8 cellular contexts compared by ENCODE assay signal in genomic region chr9:35114113-35114847, GRCh38.
DNase-seq lines count a peak whose midpoint lies in the region; ATAC-seq and TF ChIP-seq lines count a peak whose summit lies in the region.

No MANE protein-coding gene starts in this region.

- no peaks in the 10 kb centered on the region for H3K36me3 ChIP-seq in WERI-Rb-1

- H3K4me3 ChIP-seq in WERI-Rb-1 (ENCODE audit: low read depth, low read length) (peak overlapping the region; percentile 70), choroid plexus epithelial cell (ENCODE audit: low read depth, low read length) (peak overlapping the region; percentile 90)

- in situ Hi-C loops in GM13977 (cut with MboI; ENCODE audit: low pct_unique_long_range_greater_than_20kb, low sequenced_read_pairs, unreplicated experiment), result no loop called here

- H3K27ac ChIP-seq in 22Rv1 (peak overlapping the region; percentile 92), WERI-Rb-1 (peak overlapping the region; percentile 70)

- DNase-seq in GM13977 (ENCODE audit: low spot score) (peak; percentile 54), NCI-H2196 (lab: John Stamatoyannopoulos, UW; ENCODE audit: unreplicated experiment) (peak; percentile 90), WERI-Rb-1 (peak; percentile 87), choroid plexus epithelial cell (ENCODE audit: low read depth) (peak; percentile 98), kidney tubule cell (ENCODE audit: low spot score) (peak; percentile 96)
- peak; percentile 52 to 62 for DNase-seq in stimulated activated CD4-positive, alpha-beta T cell treated with anti-CD3 and anti-CD28 coated beads, Interleukin-15, amount 100 ng/mL, for 48 hours (ENCODE audit: low read depth in 2 of 2)

- TF ChIP-seq CTCF in 22Rv1 (IDR thresholded peaks at IDR 0.05) (no peak), GM13977 (IDR thresholded peaks at IDR 0.05; ENCODE audit: extremely low read depth, insufficient read depth, missing control alignments) (no peak), WERI-Rb-1 (IDR thresholded peaks at IDR 0.05; ENCODE audit: low read depth, low read length) (no peak), choroid plexus epithelial cell (conservative IDR thresholded peaks at IDR 0.05; ENCODE audit: low read depth, low read length) (no peak)

- ATAC-seq in GM21515 (IDR thresholded peaks at IDR 0.05; ENCODE audit: unreplicated experiment), result no peak

- no peaks in the 10 kb centered on the region for H3K27me3 ChIP-seq in WERI-Rb-1 (ENCODE audit: insufficient read depth, low read depth, severe bottlenecking)

- no peaks in the 10 kb centered on the region for H3K9me3 ChIP-seq in WERI-Rb-1 (ENCODE audit: severe bottlenecking)
